1 cellular context compared by ENCODE assay signal in genomic region chr4:121462660-121463261, GRCh38.
TF ChIP-seq lines count a peak whose summit lies in the region.

No MANE protein-coding gene starts in this region.

TF ChIP-seq in GM23338, 12 proteins besides CTCF, POLR2A, EP300 and RAD21:
- peak; percentile 75; the same call in 1 of the 2 replicates for TF ChIP-seq ZNF462 (CRISPR knock-in tag; IDR thresholded peaks at IDR 0.05)
- TF ChIP-seq JUNB (IDR thresholded peaks at IDR 0.05; ENCODE audit: unreplicated experiment) = no peak
